12 cellular contexts compared by ENCODE assay signal in the genomic region with DNA sequence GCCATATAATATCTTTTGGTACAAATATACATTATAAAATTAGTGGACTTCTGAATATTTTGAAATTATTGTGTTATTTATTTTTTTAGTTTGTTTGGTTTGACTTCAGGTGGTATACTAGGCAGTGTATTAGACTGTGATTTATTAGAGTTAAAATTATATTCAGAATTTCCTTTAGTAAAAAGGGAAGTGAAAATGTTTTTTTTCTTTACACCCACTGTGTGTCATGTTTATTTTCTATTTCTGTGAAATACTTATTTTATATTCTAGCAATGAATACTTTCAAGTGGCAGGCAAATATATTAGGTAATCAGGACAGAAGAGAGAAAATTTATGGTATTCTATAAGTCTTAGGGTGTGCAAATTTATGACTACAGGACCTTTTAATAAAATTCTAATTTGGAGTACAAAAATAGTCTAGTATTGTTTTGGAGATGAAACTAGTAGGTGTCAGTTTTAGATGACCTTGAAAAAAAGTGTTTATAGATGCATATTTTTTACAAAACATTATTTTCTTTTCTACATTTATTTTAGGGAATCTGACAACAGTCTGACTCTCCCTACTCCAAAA. TPM values are rescaled to one million over a fixed set of nuclear protein-coding genes. Genes with fewer than 3 reads are reported as not detected.
DNase-seq lines count a peak whose midpoint lies in the region; ATAC-seq and TF ChIP-seq lines count a peak whose summit lies in the region.
"Had no signal": no experiment of that assay in that cellular context is flagged by ENCODE, and none has a peak within 500 bp of the region (broad histone marks: within the 10 kb centered on the region; RNA-seq: fewer than 3 reads in every experiment).

No MANE protein-coding gene starts in this region.

- H3K36me3 ChIP-seq in smooth muscle cell (ENCODE audit: low read depth), result no peaks in the 10 kb centered on the region
- H3K36me3 ChIP-seq: HAP-1 had no signal

- no peak overlapping the region for H2AFZ ChIP-seq in smooth muscle cell (ENCODE audit: low read depth)

- peaks cover 100% of the 10 kb centered on the region for H3K79me2 ChIP-seq in smooth muscle cell (ENCODE audit: low read depth)

- H3K4me2 ChIP-seq in smooth muscle cell, result no peak overlapping the region
- H3K4me2 ChIP-seq: KMS-11 had no signal

- no peak overlapping the region for H3K27ac ChIP-seq in smooth muscle cell (ENCODE audit: low read depth)
- H3K27ac ChIP-seq: KMS-11 had no signal

- POLR2A ChIA-PET in GM10248 (lab: Yijun Ruan, JAX), result no interaction called here

- CTCF ChIA-PET in GM10248 (lab: Yijun Ruan, JAX), result interaction anchor here (1.8 kb wide), 1 partner anchor 10 kb away, joined by 5 read pairs; no protein-coding TSS in a partner anchor

- no peaks in the 10 kb centered on the region for H3F3A ChIP-seq in smooth muscle cell (ENCODE audit: low read depth)

- no peaks in the 10 kb centered on the region for H3K4me1 ChIP-seq in smooth muscle cell (ENCODE audit: low read depth)
- H3K4me1 ChIP-seq: HAP-1 had no signal

- no peak overlapping the region for H3K4me3 ChIP-seq in smooth muscle cell
- H3K4me3 ChIP-seq: HAP-1 had no signal

- no peak overlapping the region for H3K9ac ChIP-seq in smooth muscle cell (ENCODE audit: low read depth)
- H3K9ac ChIP-seq: KMS-11 had no signal

- ATAC-seq in GM19438 (IDR thresholded peaks at IDR 0.05; ENCODE audit: low read depth, unreplicated experiment) (peak; percentile 60), HG02798 (IDR thresholded peaks at IDR 0.05; ENCODE audit: poor library complexity, unreplicated experiment) (peak; percentile 52), HG03469 (IDR thresholded peaks at IDR 0.05; ENCODE audit: unreplicated experiment) (peak; percentile 61)

- TF ChIP-seq CTCF in GM10248 (IDR thresholded peaks at IDR 0.05; ENCODE audit: control extremely low read depth, extremely low read depth, low read depth, missing control alignments), result no peak
- no peak for TF ChIP-seq CTCF in smooth muscle cell (IDR thresholded peaks at IDR 0.05; ENCODE audit: borderline replicate concordance, insufficient read depth, poor library complexity, severe bottlenecking)

- H3K27me3 ChIP-seq in smooth muscle cell (ENCODE audit: low read depth), result no peaks in the 10 kb centered on the region

- no peaks in the 10 kb centered on the region for H3K9me3 ChIP-seq in smooth muscle cell (replicated peaks; ENCODE audit: low read depth)
- H3K9me3 ChIP-seq: HAP-1 had no signal

- peaks cover 99% of the 10 kb centered on the region for H4K20me1 ChIP-seq in smooth muscle cell (ENCODE audit: low read depth)

- peak; percentile 26 for DNase-seq in GM10248 (ENCODE audit: extremely low spot score)
- no peak for DNase-seq in amniotic stem cell (lab: John Stamatoyannopoulos, UW)
- DNase-seq in smooth muscle cell (lab: John Stamatoyannopoulos, UW; ENCODE audit: unreplicated experiment), result no peak
- DNase-seq in GM19238 (ENCODE audit: insufficient read length, low spot score), result no peak
- no peak for DNase-seq in epidermal melanocyte (ENCODE audit: insufficient read length, low spot score)
- DNase-seq: NCI-H345; stimulated activated CD4-positive, alpha-beta T cell treated with anti-CD3 and anti-CD28 coated beads, Interleukin-12 subunit alpha, Interleukin-12 subunit beta, amount 100 ng/mL, for 4 hours had no signal

RNA-seq across cellular contexts. Expression of gene CSNK1G3, which starts 8.8 kb away (rescaled TPM):
- total RNA-seq in smooth muscle cell, result 68.3 and 72.9 TPM in 2 replicates
- 25.9 and 32.6 TPM in 2 replicates for polyA plus RNA-seq in smooth muscle cell
